Comparison of ENCODE assay signal across 24 cellular contexts in genomic region chr1:44497422-44498170, GRCh38.
DNase-seq lines count a peak whose midpoint lies in the region; ATAC-seq and FAIRE-seq lines count a peak whose summit lies in the region.
"Had no signal": no experiment of that assay in that cellular context is flagged by ENCODE, and none has a peak within 500 bp of the region (broad histone marks: within the 10 kb centered on the region; RNA-seq: fewer than 3 reads in every experiment).

No MANE protein-coding gene starts in this region.

- ATAC-seq in GM19023 (IDR thresholded peaks at IDR 0.05; ENCODE audit: unreplicated experiment) = no peak
- ATAC-seq: GM23338, T-cell had no signal

- H3K27ac ChIP-seq in cingulate gyrus (ENCODE audit: low read depth, low read length) = peak overlapping the region; percentile 11
- H3K27ac ChIP-seq: KMS-11, PC-9, SJSA1 had no signal

- DNase-seq in NCI-H748 (lab: John Stamatoyannopoulos, UW; ENCODE audit: unreplicated experiment) (peak; percentile 12), NCI-H748 treated with DMSO at 0.1 percent for 48 hours (lab: John Stamatoyannopoulos, UW) (no peak), NCI-H2171 (lab: John Stamatoyannopoulos, UW) (peak; percentile 8), urothelium cell line (ENCODE audit: low spot score) (no peak), superior temporal gyrus (ENCODE audit: extremely low spot score) (no peak), UCSD-AML1 (lab: John Stamatoyannopoulos, UW; ENCODE audit: unreplicated experiment) (no peak)
- DNase-seq: 8988T; H9; HFFc6; MM.1S; NCI-H1417 treated with DMSO at 0.1 percent for 48 hours; NCI-H1694 treated with DMSO at 0.1 percent for 48 hours; NCI-H2081; NCI-H446; NCI-H524 treated with DMSO at 0.1 percent for 48 hours; NK-92 treated with Interleukin-12 subunit alpha and Interleukin-12 subunit beta, amount 100 ng/mL, for 24 hours; PC-9; T-cell had no signal

- FAIRE-seq in urothelium cell line (lab: Jason Lieb, UNC) = peak; percentile 46
- FAIRE-seq: D721Med had no signal

Comparison
In these comparisons a context has a peak if more than half of its experiments do, and no peak if none do; other contexts are left out.
1. DNase-seq: peak in NCI-H748 (single experiment) and NCI-H2171 (single experiment); none in NCI-H748 treated with DMSO at 0.1 percent for 48 hours (single experiment), urothelium cell line (single experiment), superior temporal gyrus (single experiment) and UCSD-AML1 (single experiment).